Comparison of ENCODE assay signal across 2 cellular contexts in the genomic region with DNA sequence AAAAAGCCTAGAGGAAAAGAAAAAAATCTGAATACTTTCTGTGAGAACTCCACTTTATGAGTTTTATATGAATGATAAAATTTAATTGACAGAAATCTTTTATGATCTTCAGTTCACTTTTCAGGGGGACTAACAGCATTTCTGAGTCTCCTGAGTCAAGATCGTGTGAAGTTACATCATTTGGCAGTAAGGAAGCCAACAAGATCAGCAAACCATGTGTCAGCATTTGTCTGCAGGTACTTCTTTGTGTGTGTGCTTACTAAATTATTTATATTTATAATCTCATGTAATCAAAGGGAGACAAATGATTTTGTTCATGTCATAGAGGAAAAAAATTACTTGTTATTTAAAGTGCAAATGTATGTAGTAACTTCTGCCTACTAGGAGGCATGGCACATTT.
TF ChIP-seq lines count a peak whose summit lies in the region.

No MANE protein-coding gene starts in this region.

TF ChIP-seq in HEK293, 187 proteins besides CTCF, POLR2A, EP300 and RAD21:
- TF ChIP-seq FEZF1 (tag by site-specific recombination; IDR thresholded peaks at IDR 0.05) = no peak
- TF ChIP-seq ZNF677 (tag by site-specific recombination; IDR thresholded peaks at IDR 0.05) = peak; percentile 78
- TF ChIP-seq KLF9 (tag by site-specific recombination; IDR thresholded peaks at IDR 0.05; ENCODE audit: low read depth) = no peak
- no peak for TF ChIP-seq ZNF585B (tag by site-specific recombination; IDR thresholded peaks at IDR 0.05)
- TF ChIP-seq, protein P1, sequence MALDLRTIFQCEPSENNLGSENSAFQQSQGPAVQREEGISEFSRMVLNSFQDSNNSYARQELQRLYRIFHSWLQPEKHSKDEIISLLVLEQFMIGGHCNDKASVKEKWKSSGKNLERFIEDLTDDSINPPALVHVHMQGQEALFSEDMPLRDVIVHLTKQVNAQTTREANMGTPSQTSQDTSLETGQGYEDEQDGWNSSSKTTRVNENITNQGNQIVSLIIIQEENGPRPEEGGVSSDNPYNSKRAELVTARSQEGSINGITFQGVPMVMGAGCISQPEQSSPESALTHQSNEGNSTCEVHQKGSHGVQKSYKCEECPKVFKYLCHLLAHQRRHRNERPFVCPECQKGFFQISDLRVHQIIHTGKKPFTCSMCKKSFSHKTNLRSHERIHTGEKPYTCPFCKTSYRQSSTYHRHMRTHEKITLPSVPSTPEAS (tag by site-specific recombination; IDR thresholded peaks at IDR 0.05) = no peak

TF ChIP-seq in H1, 55 proteins besides CTCF, POLR2A, EP300 and RAD21:
- TF ChIP-seq EGR1 (IDR thresholded peaks at IDR 0.05; ENCODE audit: borderline replicate concordance, low read depth, low read length) = no peak
- 0 out of 2 replicates have a peak, but pooled peaks have one; percentile 3 for TF ChIP-seq MAFK (IDR thresholded peaks at IDR 0.05; ENCODE audit: low read depth, low read length)
TF ChIP-seq in H1: peak in this region for 1.
